2 cellular contexts compared by ENCODE assay signal in the genomic region with DNA sequence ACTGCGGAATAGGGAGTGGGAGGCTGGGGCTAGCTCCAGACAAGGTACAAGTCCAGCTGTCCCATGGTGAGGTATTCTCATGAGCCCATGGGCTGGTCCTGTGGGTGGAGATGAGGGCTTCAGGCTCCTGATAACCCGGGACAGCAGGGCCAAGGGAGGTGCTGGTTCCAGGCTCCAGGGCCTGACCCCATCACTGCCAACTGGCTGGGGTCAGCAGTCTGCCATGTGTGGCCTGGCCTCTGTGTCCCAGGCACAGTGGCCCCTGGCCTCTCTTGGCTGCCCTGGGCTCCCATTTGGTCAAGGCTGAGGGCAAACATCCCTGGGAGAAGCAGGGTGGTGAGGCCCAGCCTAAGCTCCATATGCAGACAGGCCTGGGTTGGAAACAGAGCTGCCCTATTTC.
TF ChIP-seq lines count a peak whose summit lies in the region.

No MANE protein-coding gene starts in this region.

TF ChIP-seq in SK-N-SH, 30 proteins besides CTCF, POLR2A, EP300 and RAD21 (continued from another document):
- no peak for TF ChIP-seq TAF1 (IDR thresholded peaks at IDR 0.05; ENCODE audit: borderline replicate concordance, low read depth, low read length)
- no peak for TF ChIP-seq FOSL2 (IDR thresholded peaks at IDR 0.05; ENCODE audit: borderline replicate concordance, low read depth)
- TF ChIP-seq, protein P1, sequence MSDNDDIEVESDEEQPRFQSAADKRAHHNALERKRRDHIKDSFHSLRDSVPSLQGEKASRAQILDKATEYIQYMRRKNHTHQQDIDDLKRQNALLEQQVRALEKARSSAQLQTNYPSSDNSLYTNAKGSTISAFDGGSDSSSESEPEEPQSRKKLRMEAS (IDR thresholded peaks at IDR 0.05; ENCODE audit: low read depth): no peak
- TF ChIP-seq, protein P2, sequence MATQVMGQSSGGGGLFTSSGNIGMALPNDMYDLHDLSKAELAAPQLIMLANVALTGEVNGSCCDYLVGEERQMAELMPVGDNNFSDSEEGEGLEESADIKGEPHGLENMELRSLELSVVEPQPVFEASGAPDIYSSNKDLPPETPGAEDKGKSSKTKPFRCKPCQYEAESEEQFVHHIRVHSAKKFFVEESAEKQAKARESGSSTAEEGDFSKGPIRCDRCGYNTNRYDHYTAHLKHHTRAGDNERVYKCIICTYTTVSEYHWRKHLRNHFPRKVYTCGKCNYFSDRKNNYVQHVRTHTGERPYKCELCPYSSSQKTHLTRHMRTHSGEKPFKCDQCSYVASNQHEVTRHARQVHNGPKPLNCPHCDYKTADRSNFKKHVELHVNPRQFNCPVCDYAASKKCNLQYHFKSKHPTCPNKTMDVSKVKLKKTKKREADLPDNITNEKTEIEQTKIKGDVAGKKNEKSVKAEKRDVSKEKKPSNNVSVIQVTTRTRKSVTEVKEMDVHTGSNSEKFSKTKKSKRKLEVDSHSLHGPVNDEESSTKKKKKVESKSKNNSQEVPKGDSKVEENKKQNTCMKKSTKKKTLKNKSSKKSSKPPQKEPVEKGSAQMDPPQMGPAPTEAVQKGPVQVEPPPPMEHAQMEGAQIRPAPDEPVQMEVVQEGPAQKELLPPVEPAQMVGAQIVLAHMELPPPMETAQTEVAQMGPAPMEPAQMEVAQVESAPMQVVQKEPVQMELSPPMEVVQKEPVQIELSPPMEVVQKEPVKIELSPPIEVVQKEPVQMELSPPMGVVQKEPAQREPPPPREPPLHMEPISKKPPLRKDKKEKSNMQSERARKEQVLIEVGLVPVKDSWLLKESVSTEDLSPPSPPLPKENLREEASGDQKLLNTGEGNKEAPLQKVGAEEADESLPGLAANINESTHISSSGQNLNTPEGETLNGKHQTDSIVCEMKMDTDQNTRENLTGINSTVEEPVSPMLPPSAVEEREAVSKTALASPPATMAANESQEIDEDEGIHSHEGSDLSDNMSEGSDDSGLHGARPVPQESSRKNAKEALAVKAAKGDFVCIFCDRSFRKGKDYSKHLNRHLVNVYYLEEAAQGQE (IDR thresholded peaks at IDR 0.05; ENCODE audit: low read depth, low read length): no peak
- no peak for TF ChIP-seq CHD2 (IDR thresholded peaks at IDR 0.05; ENCODE audit: low read length, partially characterized antibody)
- TF ChIP-seq GABPA (IDR thresholded peaks at IDR 0.05; ENCODE audit: low read depth): no peak
- no peak for TF ChIP-seq ELF1 (IDR thresholded peaks at IDR 0.05)
- TF ChIP-seq JUND (IDR thresholded peaks at IDR 0.05): no peak
- no peak for TF ChIP-seq SIN3A (IDR thresholded peaks at IDR 0.05; ENCODE audit: borderline replicate concordance, low read depth, low read length)
- no peak for TF ChIP-seq TCF12 (IDR thresholded peaks at IDR 0.05)
- TF ChIP-seq, protein P3, sequence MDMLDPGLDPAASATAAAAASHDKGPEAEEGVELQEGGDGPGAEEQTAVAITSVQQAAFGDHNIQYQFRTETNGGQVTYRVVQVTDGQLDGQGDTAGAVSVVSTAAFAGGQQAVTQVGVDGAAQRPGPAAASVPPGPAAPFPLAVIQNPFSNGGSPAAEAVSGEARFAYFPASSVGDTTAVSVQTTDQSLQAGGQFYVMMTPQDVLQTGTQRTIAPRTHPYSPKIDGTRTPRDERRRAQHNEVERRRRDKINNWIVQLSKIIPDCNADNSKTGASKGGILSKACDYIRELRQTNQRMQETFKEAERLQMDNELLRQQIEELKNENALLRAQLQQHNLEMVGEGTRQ (IDR thresholded peaks at IDR 0.05; ENCODE audit: borderline replicate concordance, low read depth, low read length): no peak

TF ChIP-seq in SK-N-SH treated with all-trans-retinoic acid at 6 μM for 48 hours, 23 proteins besides CTCF, POLR2A, EP300 and RAD21:
- TF ChIP-seq, protein P4, sequence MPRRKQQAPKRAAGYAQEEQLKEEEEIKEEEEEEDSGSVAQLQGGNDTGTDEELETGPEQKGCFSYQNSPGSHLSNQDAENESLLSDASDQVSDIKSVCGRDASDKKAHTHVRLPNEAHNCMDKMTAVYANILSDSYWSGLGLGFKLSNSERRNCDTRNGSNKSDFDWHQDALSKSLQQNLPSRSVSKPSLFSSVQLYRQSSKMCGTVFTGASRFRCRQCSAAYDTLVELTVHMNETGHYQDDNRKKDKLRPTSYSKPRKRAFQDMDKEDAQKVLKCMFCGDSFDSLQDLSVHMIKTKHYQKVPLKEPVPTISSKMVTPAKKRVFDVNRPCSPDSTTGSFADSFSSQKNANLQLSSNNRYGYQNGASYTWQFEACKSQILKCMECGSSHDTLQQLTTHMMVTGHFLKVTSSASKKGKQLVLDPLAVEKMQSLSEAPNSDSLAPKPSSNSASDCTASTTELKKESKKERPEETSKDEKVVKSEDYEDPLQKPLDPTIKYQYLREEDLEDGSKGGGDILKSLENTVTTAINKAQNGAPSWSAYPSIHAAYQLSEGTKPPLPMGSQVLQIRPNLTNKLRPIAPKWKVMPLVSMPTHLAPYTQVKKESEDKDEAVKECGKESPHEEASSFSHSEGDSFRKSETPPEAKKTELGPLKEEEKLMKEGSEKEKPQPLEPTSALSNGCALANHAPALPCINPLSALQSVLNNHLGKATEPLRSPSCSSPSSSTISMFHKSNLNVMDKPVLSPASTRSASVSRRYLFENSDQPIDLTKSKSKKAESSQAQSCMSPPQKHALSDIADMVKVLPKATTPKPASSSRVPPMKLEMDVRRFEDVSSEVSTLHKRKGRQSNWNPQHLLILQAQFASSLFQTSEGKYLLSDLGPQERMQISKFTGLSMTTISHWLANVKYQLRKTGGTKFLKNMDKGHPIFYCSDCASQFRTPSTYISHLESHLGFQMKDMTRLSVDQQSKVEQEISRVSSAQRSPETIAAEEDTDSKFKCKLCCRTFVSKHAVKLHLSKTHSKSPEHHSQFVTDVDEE (CRISPR knock-in tag; IDR thresholded peaks at IDR 0.05): no peak
- TF ChIP-seq BACH2 (CRISPR knock-in tag; IDR thresholded peaks at IDR 0.05; ENCODE audit: borderline replicate concordance): no peak
- no peak for TF ChIP-seq TCF4 (CRISPR knock-in tag; IDR thresholded peaks at IDR 0.05; ENCODE audit: borderline replicate concordance)
- TF ChIP-seq ARNTL (CRISPR knock-in tag; IDR thresholded peaks at IDR 0.05; ENCODE audit: borderline replicate concordance, low read depth): no peak
- TF ChIP-seq, protein P5, sequence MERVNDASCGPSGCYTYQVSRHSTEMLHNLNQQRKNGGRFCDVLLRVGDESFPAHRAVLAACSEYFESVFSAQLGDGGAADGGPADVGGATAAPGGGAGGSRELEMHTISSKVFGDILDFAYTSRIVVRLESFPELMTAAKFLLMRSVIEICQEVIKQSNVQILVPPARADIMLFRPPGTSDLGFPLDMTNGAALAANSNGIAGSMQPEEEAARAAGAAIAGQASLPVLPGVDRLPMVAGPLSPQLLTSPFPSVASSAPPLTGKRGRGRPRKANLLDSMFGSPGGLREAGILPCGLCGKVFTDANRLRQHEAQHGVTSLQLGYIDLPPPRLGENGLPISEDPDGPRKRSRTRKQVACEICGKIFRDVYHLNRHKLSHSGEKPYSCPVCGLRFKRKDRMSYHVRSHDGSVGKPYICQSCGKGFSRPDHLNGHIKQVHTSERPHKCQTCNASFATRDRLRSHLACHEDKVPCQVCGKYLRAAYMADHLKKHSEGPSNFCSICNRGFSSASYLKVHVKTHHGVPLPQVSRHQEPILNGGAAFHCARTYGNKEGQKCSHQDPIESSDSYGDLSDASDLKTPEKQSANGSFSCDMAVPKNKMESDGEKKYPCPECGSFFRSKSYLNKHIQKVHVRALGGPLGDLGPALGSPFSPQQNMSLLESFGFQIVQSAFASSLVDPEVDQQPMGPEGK (CRISPR knock-in tag; IDR thresholded peaks at IDR 0.05; ENCODE audit: borderline replicate concordance): no peak
- no peak for TF ChIP-seq ZFP3 (CRISPR knock-in tag; IDR thresholded peaks at IDR 0.05)
- TF ChIP-seq, protein P6, sequence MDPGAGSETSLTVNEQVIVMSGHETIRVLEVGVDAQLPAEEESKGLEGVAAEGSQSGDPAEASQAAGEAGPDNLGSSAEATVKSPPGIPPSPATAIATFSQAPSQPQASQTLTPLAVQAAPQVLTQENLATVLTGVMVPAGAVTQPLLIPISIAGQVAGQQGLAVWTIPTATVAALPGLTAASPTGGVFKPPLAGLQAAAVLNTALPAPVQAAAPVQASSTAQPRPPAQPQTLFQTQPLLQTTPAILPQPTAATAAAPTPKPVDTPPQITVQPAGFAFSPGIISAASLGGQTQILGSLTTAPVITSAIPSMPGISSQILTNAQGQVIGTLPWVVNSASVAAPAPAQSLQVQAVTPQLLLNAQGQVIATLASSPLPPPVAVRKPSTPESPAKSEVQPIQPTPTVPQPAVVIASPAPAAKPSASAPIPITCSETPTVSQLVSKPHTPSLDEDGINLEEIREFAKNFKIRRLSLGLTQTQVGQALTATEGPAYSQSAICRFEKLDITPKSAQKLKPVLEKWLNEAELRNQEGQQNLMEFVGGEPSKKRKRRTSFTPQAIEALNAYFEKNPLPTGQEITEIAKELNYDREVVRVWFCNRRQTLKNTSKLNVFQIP (CRISPR knock-in tag; IDR thresholded peaks at IDR 0.05; ENCODE audit: borderline replicate concordance, low read depth): no peak
- TF ChIP-seq ESRRG (CRISPR knock-in tag; IDR thresholded peaks at IDR 0.05): no peak
- TF ChIP-seq ZNF70 (CRISPR knock-in tag; IDR thresholded peaks at IDR 0.05): no peak
- TF ChIP-seq ZNF8 (CRISPR knock-in tag; IDR thresholded peaks at IDR 0.05): no peak
- TF ChIP-seq, protein P7, sequence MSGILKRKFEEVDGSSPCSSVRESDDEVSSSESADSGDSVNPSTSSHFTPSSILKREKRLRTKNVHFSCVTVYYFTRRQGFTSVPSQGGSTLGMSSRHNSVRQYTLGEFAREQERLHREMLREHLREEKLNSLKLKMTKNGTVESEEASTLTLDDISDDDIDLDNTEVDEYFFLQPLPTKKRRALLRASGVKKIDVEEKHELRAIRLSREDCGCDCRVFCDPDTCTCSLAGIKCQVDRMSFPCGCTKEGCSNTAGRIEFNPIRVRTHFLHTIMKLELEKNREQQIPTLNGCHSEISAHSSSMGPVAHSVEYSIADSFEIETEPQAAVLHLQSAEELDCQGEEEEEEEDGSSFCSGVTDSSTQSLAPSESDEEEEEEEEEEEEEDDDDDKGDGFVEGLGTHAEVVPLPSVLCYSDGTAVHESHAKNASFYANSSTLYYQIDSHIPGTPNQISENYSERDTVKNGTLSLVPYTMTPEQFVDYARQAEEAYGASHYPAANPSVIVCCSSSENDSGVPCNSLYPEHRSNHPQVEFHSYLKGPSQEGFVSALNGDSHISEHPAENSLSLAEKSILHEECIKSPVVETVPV (CRISPR knock-in tag; IDR thresholded peaks at IDR 0.05): no peak
- no peak for TF ChIP-seq SNAI2 (CRISPR knock-in tag; IDR thresholded peaks at IDR 0.05)
- no peak for TF ChIP-seq PPARA (CRISPR knock-in tag; IDR thresholded peaks at IDR 0.05; ENCODE audit: borderline replicate concordance)
- TF ChIP-seq RARB (CRISPR knock-in tag; IDR thresholded peaks at IDR 0.05): no peak
- no peak for TF ChIP-seq ISL1 (CRISPR knock-in tag; IDR thresholded peaks at IDR 0.05)
